Comparison of ENCODE assay signal across 8 cellular contexts in the genomic region with DNA sequence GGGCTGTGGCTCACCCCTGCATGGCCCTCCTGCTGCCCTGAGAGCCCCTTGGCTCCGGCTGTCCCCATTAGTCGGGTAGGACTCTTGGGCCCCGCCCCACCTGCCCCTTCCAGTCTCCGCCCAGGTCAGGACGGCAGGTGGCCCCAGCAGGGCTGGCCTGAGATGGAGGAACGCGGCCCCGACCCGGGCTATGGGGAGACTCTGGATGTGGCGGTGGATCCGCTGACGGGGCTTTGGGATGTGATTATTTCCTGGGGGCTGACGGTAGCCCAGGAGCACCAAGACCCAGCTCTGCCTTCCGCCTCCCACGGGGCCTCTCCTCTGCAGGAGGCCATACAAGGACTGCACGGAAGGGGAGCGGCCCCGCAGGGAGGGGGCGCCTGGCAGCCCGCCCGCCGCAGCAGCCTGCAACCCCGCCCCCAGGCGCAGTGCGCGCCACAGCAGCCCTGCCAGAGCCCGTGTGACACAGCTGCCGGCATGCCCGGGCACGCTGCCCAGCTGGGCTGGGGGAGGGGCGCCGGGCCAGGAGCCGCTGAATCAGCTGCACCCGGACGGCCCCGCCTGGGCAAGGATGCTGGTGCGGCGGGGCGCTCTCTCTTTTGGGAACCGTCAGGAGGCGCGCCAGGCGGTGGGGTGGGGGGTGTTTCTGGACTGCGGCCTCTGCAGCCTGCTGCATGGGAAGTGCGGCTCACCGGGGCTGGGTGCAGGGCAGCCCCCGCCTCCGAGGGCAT. TPM values are rescaled to one million over a fixed set of nuclear protein-coding genes. Genes with fewer than 3 reads are reported as not detected.
DNase-seq lines count a peak whose midpoint lies in the region; ATAC-seq and TF ChIP-seq lines count a peak whose summit lies in the region.

No MANE protein-coding gene starts in this region.

- no peaks in the 10 kb centered on the region for H3K36me3 ChIP-seq in lung (ENCODE audit: control insufficient read depth in 2 of 2, insufficient read depth in 2 of 2, low read length in 2 of 2)

- DNase-seq in NCI-H69 (lab: John Stamatoyannopoulos, UW) (peak; percentile 98), dermis blood vessel endothelial cell (peak; percentile 91), lung (ENCODE audit: low spot score) (peak; percentile 91)
- DNase-seq in activated CD4-positive, alpha-beta T cell treated with anti-CD3 and anti-CD28 coated beads, Interleukin-2, amount 50 U/mL, for 4 hours, result peak; percentile 85 to 89
- peak; percentile 80 to 93 (median 84) for DNase-seq in stimulated activated CD4-positive, alpha-beta T cell treated with anti-CD3 and anti-CD28 coated beads, TNF-alpha, amount 100 ng/mL, for 24 hours (ENCODE audit: low read depth in 3 of 3)

- H3K4me1 ChIP-seq in lung (ENCODE audit: control insufficient read depth in 2 of 2, insufficient read depth in 2 of 2, low read length in 2 of 2), result peaks cover 9 to 29% of the 10 kb centered on the region in 2 donors

- H3K4me3 ChIP-seq in lung, result peak overlapping the region; percentile 12

- 1% methylated on average over 32 to 48 of the region's 48 CpGs for WGBS in lung, 2 donors

- H3K27me3 ChIP-seq in lung (ENCODE audit: control insufficient read depth, insufficient read depth), result no peaks in the 10 kb centered on the region

- no peak for TF ChIP-seq CTCF in C4-2B (conservative IDR thresholded peaks at IDR 0.05)
- TF ChIP-seq CTCF in lung (IDR thresholded peaks at IDR 0.05; ENCODE audit: control extremely low read depth, extremely low read depth), result no peak

- H3K27ac ChIP-seq in C4-2B, result peak overlapping the region; percentile 3; the same call in 1 of the 2 replicates
- H3K27ac ChIP-seq in lung (ENCODE audit: low read depth in 1 of 2, low read length in 1 of 2), result peak overlapping the region; percentile 41 to 81

- ATAC-seq in GM19395 (IDR thresholded peaks at IDR 0.05; ENCODE audit: unreplicated experiment) (peak; percentile 74), HG03520 (IDR thresholded peaks at IDR 0.05; ENCODE audit: unreplicated experiment) (peak; percentile 68), lung (ENCODE audit: insufficient read depth, low FRiP score) (peak; percentile 84)

- no peaks in the 10 kb centered on the region for H3K9me3 ChIP-seq in lung (ENCODE audit: control insufficient read depth in 2 of 2, insufficient read depth in 1 of 2, low read length in 1 of 2)

RNA-seq across cellular contexts. Expression of gene TMEM250, which starts 9.2 kb away (rescaled TPM):
- total RNA-seq in dermis blood vessel endothelial cell (59.7 and 73.7 TPM in 2 replicates), lung (10 to 100 TPM; 13.0 to 47.9 TPM)
- polyA plus RNA-seq in lung, result 10 to 100 TPM; 18.6 to 35.8 TPM

RNA-seq across cellular contexts. Expression of gene NACC2, which starts 14.4 kb away (rescaled TPM):
- total RNA-seq in dermis blood vessel endothelial cell, result 21.6 and 26.5 TPM in 2 replicates
- total RNA-seq in lung, result 10 to 100 TPM in 1 of 2 donors, 1 to 10 TPM in 1; 5.9 to 32.7 TPM
- polyA plus RNA-seq in lung, result 10 to 100 TPM in 1 of 2 donors, 1 to 10 TPM in 1; 9.1 to 12.0 TPM

Comparison
In these comparisons a context has a peak if more than half of its experiments do, and no peak if none do; other contexts are left out.
1. Peak in every context shown above with its lines: DNase-seq, ATAC-seq, H3K4me3 ChIP-seq and H3K27ac ChIP-seq.